ENCODE assay signal across 8 cellular contexts in genomic region chr7:27199820-27200760, GRCh38. TPM values are rescaled to one million over a fixed set of nuclear protein-coding genes. Genes with fewer than 3 reads are reported as not detected.
DNase-seq lines count a peak whose midpoint lies in the region; ATAC-seq and TF ChIP-seq lines count a peak whose summit lies in the region.

Gene HOXA13, minus strand, starts transcription at chr7:27200091. Its CDS starts 14 bp downstream, at chr7:27200077.

- H3K27ac Mint-ChIP-seq in activated naive CD8-positive, alpha-beta T cell treated with anti-CD3 and anti-CD28 coated beads, Interleukin-2, amount 50 U/mL, for 24 hours: peak within 1 kb of the TSS; percentile 13

- no peak for TF ChIP-seq CTCF in C4-2B (conservative IDR thresholded peaks at IDR 0.05)
- no peak for TF ChIP-seq CTCF in lower lobe of right lung (IDR thresholded peaks at IDR 0.05)
- no peak for TF ChIP-seq CTCF in uterus (IDR thresholded peaks at IDR 0.05)

- DNase-seq in NCI-H226 (peak; percentile 78), lower lobe of right lung (no peak), uterus (no peak), AML-193 (lab: John Stamatoyannopoulos, UW) (no peak)
- no peak for DNase-seq in activated naive CD8-positive, alpha-beta T cell treated with anti-CD3 and anti-CD28 coated beads, Interleukin-2, amount 50 U/mL, for 24 hours

- H3K4me1 ChIP-seq in lower lobe of right lung (peaks cover 32% of the 10 kb centered on the region), uterus (peaks cover 0 to 11% of the 10 kb centered on the region in 2 donors)

- H3K4me3 Mint-ChIP-seq in activated naive CD8-positive, alpha-beta T cell treated with anti-CD3 and anti-CD28 coated beads, Interleukin-2, amount 50 U/mL, for 24 hours: peak within 1 kb of the TSS; percentile 75

- intact Hi-C loops in lower lobe of right lung (cut with DNase I) (loop anchor here (10.0 kb wide), 1 partner anchor 885 kb away; no protein-coding TSS in a partner anchor), uterus (cut with DNase I; ENCODE audit: low total_unique reads) (no loop called here)

- H3K27me3 Mint-ChIP-seq in activated naive CD8-positive, alpha-beta T cell treated with anti-CD3 and anti-CD28 coated beads, Interleukin-2, amount 50 U/mL, for 24 hours: peaks cover 81% of the 10 kb centered on the region

- peak within 1 kb of the TSS; percentile 29; the same call in 1 of the 2 replicates for H3K27ac ChIP-seq in C4-2B
- H3K27ac ChIP-seq in lower lobe of right lung: no peak within 1 kb of the TSS
- peak within 1 kb of the TSS; percentile 55 to 68 for H3K27ac ChIP-seq in uterus

- TF ChIP-seq POLR2A in uterus (IDR thresholded peaks at IDR 0.05): no peak

- H3K36me3 ChIP-seq in lower lobe of right lung: no peaks in the 10 kb centered on the region
- no peaks in the 10 kb centered on the region for H3K36me3 ChIP-seq in uterus

- H3K27me3 ChIP-seq in lower lobe of right lung (ENCODE audit: low read depth): peaks cover 94% of the 10 kb centered on the region
- H3K27me3 ChIP-seq in uterus: peaks cover 46 to 79% of the 10 kb centered on the region in 2 donors

- ATAC-seq in GM19351 (IDR thresholded peaks at IDR 0.05; ENCODE audit: unreplicated experiment) (peak; percentile 66), lower lobe of right lung (peak; percentile 21 to 35), GM21825 (IDR thresholded peaks at IDR 0.05; ENCODE audit: unreplicated experiment) (no peak)
- peak; percentile 65 for ATAC-seq in activated naive CD8-positive, alpha-beta T cell treated with anti-CD3 and anti-CD28 coated beads, Interleukin-2, amount 50 U/mL, for 24 hours

- no peaks in the 10 kb centered on the region for H3K9me3 Mint-ChIP-seq in activated naive CD8-positive, alpha-beta T cell treated with anti-CD3 and anti-CD28 coated beads, Interleukin-2, amount 50 U/mL, for 24 hours

- H3K4me3 ChIP-seq in lower lobe of right lung: peak within 1 kb of the TSS; percentile 37
- H3K4me3 ChIP-seq in uterus: peak within 1 kb of the TSS; percentile 24 to 39

- peaks cover 37% of the 10 kb centered on the region for H3K4me1 Mint-ChIP-seq in activated naive CD8-positive, alpha-beta T cell treated with anti-CD3 and anti-CD28 coated beads, Interleukin-2, amount 50 U/mL, for 24 hours

- no peaks in the 10 kb centered on the region for H3K36me3 Mint-ChIP-seq in activated naive CD8-positive, alpha-beta T cell treated with anti-CD3 and anti-CD28 coated beads, Interleukin-2, amount 50 U/mL, for 24 hours (ENCODE audit: low read depth)

- no peaks in the 10 kb centered on the region for H3K9me3 ChIP-seq in lower lobe of right lung
- no peaks in the 10 kb centered on the region for H3K9me3 ChIP-seq in uterus

RNA-seq across cellular contexts. Expression of gene HOXA13, which starts in this region (rescaled TPM):
- total RNA-seq in lower lobe of right lung (not detected), uterus (10 to 100 TPM in 1 of 4 donors, 1 to 10 TPM in 1, under 1 TPM in 2; 0.40 to 27.5 (median 1.1) TPM)

Comparison
In these comparisons a context has a peak if more than half of its experiments do, and no peak if none do; other contexts are left out.
1. Peak in ATAC-seq and H3K4me3 ChIP-seq in lower lobe of right lung; RNA of the gene not detected or under 1 TPM.